In the genomic region with DNA sequence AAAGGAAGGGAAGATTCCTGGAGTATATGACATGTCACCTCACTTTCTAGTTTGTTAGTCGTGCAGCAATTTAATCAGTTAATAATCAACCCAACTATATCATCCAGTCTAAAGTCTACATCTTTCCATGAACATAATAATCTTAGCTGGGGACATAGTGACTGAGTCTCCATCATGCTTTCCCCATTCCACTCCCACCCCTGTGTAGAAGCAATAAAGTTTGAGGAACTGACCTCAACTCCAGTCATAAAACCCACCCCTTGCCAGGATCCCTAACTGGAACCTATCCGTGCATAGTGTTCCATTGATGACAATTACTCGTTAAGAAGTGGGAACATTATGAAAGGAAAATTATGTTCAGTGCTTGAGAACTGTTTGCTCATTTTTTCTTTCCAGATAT, we compare ENCODE assay signal across 2 cellular contexts.
TF ChIP-seq lines count a peak whose summit lies in the region.

No MANE protein-coding gene starts in this region.

TF ChIP-seq in SK-N-SH, 30 proteins besides CTCF, POLR2A, EP300 and RAD21 (continued from another document):
- no peak for TF ChIP-seq RFX5 (IDR thresholded peaks at IDR 0.05; ENCODE audit: low read length)
- no peak for TF ChIP-seq USF2 (IDR thresholded peaks at IDR 0.05; ENCODE audit: borderline replicate concordance, low read depth, low read length)
- TF ChIP-seq TAF1 (IDR thresholded peaks at IDR 0.05; ENCODE audit: borderline replicate concordance, low read depth, low read length) = no peak
- TF ChIP-seq FOXJ3 (CRISPR knock-in tag; IDR thresholded peaks at IDR 0.05) = no peak
- no peak for TF ChIP-seq SMC3 (IDR thresholded peaks at IDR 0.05; ENCODE audit: low read depth, low read length)
- TF ChIP-seq MEF2A (IDR thresholded peaks at IDR 0.05; ENCODE audit: borderline replicate concordance, low read depth) = no peak
- TF ChIP-seq SIN3A (IDR thresholded peaks at IDR 0.05; ENCODE audit: borderline replicate concordance, low read depth, low read length) = no peak
- no peak for TF ChIP-seq ZBTB33 (IDR thresholded peaks at IDR 0.05; ENCODE audit: borderline replicate concordance, low read depth)

TF ChIP-seq in SK-N-SH treated with all-trans-retinoic acid at 6 μM for 48 hours, 23 proteins besides CTCF, POLR2A, EP300 and RAD21:
- TF ChIP-seq, protein P1, sequence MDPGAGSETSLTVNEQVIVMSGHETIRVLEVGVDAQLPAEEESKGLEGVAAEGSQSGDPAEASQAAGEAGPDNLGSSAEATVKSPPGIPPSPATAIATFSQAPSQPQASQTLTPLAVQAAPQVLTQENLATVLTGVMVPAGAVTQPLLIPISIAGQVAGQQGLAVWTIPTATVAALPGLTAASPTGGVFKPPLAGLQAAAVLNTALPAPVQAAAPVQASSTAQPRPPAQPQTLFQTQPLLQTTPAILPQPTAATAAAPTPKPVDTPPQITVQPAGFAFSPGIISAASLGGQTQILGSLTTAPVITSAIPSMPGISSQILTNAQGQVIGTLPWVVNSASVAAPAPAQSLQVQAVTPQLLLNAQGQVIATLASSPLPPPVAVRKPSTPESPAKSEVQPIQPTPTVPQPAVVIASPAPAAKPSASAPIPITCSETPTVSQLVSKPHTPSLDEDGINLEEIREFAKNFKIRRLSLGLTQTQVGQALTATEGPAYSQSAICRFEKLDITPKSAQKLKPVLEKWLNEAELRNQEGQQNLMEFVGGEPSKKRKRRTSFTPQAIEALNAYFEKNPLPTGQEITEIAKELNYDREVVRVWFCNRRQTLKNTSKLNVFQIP (CRISPR knock-in tag; IDR thresholded peaks at IDR 0.05; ENCODE audit: borderline replicate concordance, low read depth) = no peak
TF ChIP-seq in SK-N-SH treated with all-trans-retinoic acid at 6 μM for 48 hours: peak in this region for 0.
